ENCODE assay signal across 1 cellular context in genomic region chr21:41772351-41773080, GRCh38.
TF ChIP-seq lines count a peak whose summit lies in the region.

No MANE protein-coding gene starts in this region.

TF ChIP-seq in GM23338, 12 proteins besides CTCF, POLR2A, EP300 and RAD21 (continued from another document):
- TF ChIP-seq ETS1 (IDR thresholded peaks at IDR 0.05) (no peak), STAT1 (IDR thresholded peaks at IDR 0.05; ENCODE audit: unreplicated experiment) (no peak), CREB1 (CRISPR knock-in tag; IDR thresholded peaks at IDR 0.05; ENCODE audit: low read depth) (no peak), ZNF462 (CRISPR knock-in tag; IDR thresholded peaks at IDR 0.05) (no peak)
